ENCODE assay signal across 1 cellular context in the genomic region with DNA sequence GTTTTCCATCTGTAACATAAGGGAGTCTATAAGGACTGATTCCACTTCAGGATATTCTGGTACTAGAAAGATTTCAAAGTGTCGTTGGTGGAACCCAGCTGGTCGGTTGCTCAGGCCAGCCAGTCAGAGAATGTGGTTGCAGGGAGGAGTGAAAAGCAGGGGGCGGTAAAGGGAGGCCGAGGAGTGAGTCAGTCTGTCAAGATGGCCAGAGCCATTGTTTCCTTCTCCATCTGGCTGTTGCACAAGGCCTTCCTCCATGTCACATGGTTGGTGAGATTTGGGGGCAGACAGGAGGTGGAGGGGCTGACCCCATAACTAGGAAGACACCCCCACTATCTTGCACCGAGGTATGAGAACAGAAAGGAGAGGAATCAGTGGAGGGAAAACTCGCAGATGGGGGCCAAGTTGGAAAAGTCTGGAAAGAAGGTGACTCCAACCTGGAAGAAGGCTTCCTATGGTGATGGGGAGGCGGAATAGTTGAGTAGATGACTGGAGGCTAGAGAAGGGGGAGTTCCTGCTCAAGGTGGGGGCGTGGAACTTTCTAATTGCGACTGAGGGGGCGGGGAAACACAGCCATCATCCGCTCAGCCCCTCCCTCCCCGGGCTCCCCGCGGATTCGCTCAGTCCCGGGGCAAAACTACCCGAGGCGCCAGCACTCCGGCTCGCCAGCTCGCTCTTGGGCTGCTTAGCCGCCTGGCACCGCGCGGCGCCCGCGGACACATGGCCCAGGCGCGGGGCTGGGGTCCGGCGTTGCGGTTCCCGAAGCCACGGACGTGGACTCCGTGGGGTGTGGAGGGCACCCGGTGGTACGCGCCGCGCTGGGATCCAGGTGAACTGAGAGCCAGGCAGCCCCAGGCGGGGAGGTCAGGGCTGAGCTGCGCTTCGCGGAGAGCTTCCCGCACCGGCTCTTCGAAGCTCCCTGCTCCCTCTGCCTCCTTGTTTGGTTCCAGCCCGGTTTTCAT.
TF ChIP-seq lines count a peak whose summit lies in the region.

No MANE protein-coding gene starts in this region.

TF ChIP-seq in SK-N-SH treated with all-trans-retinoic acid at 6 μM for 48 hours, 23 proteins besides CTCF, POLR2A, EP300 and RAD21 (continued from another document):
- no peak for TF ChIP-seq BACH2 (CRISPR knock-in tag; IDR thresholded peaks at IDR 0.05; ENCODE audit: borderline replicate concordance)
- TF ChIP-seq, protein P1, sequence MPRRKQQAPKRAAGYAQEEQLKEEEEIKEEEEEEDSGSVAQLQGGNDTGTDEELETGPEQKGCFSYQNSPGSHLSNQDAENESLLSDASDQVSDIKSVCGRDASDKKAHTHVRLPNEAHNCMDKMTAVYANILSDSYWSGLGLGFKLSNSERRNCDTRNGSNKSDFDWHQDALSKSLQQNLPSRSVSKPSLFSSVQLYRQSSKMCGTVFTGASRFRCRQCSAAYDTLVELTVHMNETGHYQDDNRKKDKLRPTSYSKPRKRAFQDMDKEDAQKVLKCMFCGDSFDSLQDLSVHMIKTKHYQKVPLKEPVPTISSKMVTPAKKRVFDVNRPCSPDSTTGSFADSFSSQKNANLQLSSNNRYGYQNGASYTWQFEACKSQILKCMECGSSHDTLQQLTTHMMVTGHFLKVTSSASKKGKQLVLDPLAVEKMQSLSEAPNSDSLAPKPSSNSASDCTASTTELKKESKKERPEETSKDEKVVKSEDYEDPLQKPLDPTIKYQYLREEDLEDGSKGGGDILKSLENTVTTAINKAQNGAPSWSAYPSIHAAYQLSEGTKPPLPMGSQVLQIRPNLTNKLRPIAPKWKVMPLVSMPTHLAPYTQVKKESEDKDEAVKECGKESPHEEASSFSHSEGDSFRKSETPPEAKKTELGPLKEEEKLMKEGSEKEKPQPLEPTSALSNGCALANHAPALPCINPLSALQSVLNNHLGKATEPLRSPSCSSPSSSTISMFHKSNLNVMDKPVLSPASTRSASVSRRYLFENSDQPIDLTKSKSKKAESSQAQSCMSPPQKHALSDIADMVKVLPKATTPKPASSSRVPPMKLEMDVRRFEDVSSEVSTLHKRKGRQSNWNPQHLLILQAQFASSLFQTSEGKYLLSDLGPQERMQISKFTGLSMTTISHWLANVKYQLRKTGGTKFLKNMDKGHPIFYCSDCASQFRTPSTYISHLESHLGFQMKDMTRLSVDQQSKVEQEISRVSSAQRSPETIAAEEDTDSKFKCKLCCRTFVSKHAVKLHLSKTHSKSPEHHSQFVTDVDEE (CRISPR knock-in tag; IDR thresholded peaks at IDR 0.05): no peak
- TF ChIP-seq ARNTL (CRISPR knock-in tag; IDR thresholded peaks at IDR 0.05; ENCODE audit: borderline replicate concordance, low read depth): no peak
- no peak for TF ChIP-seq ZNF70 (CRISPR knock-in tag; IDR thresholded peaks at IDR 0.05)
- TF ChIP-seq, protein P2, sequence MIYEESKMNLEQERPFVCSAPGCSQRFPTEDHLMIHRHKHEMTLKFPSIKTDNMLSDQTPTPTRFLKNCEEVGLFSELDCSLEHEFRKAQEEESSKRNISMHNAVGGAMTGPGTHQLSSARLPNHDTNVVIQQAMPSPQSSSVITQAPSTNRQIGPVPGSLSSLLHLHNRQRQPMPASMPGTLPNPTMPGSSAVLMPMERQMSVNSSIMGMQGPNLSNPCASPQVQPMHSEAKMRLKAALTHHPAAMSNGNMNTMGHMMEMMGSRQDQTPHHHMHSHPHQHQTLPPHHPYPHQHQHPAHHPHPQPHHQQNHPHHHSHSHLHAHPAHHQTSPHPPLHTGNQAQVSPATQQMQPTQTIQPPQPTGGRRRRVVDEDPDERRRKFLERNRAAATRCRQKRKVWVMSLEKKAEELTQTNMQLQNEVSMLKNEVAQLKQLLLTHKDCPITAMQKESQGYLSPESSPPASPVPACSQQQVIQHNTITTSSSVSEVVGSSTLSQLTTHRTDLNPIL (CRISPR knock-in tag; IDR thresholded peaks at IDR 0.05; ENCODE audit: low read depth): no peak
- no peak for TF ChIP-seq CSDC2 (CRISPR knock-in tag; IDR thresholded peaks at IDR 0.05)
